Comparison of ENCODE assay signal across 28 cellular contexts in the genomic region with DNA sequence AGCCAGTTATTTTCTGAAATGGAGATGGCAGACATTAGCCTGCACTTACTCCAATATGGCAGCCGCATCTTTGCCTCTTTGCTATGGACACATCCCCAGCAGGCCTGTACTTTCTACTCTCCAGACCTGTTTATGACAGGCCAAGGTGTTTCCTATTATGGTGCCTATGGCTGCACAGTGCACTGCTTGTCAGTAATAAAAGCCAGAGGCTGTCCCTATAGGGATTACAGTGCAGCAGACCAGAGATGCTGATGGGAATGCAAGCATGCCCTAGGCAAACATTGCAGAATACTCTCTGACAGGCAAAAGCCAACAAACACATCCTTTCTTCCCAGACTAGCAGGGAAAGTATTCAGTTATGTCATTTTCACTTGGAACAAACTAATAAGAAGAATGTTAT.
DNase-seq lines count a peak whose midpoint lies in the region; ATAC-seq, FAIRE-seq and TF ChIP-seq lines count a peak whose summit lies in the region.
"Had no signal": no experiment of that assay in that cellular context is flagged by ENCODE, and none has a peak within 500 bp of the region (broad histone marks: within the 10 kb centered on the region; RNA-seq: fewer than 3 reads in every experiment).

No MANE protein-coding gene starts in this region.

- H3K27me3 Mint-ChIP-seq in activated CD4-positive, alpha-beta T cell treated with anti-CD3 and anti-CD28 coated beads, Interleukin-2, amount 10 ng/mL, durations not matched to agents 24 days and 14 days: no peaks in the 10 kb centered on the region
- H3K27me3 Mint-ChIP-seq in activated CD4-positive, alpha-beta T cell treated with anti-CD3 and anti-CD28 coated beads for 36 hours: no peaks in the 10 kb centered on the region
- no peaks in the 10 kb centered on the region for H3K27me3 Mint-ChIP-seq in activated CD4-positive, alpha-beta T cell treated with anti-CD3 and anti-CD28 coated beads, Interleukin-2, amount 10 ng/mL, durations not matched to agents 7 days and 5 days
- H3K27me3 Mint-ChIP-seq: activated naive CD8-positive, alpha-beta T cell treated with anti-CD3 and anti-CD28 coated beads, Interleukin-2, amount 10 ng/mL, durations not matched to agents 7 days and 5 days; brain; progenitor cell of endocrine pancreas had no signal

- in situ Hi-C loops in astrocyte of the spinal cord (cut with HindIII; ENCODE audit: low sequenced_read_pairs): no loop called here
- in situ Hi-C loops in HepG2 (cut with HindIII; ENCODE audit: extremely low pct_ligation_motif_present, low pct_unique_long_range_greater_than_20kb): no loop called here

- TF ChIP-seq EP300 in HepG2 (IDR thresholded peaks at IDR 0.05; ENCODE audit: low read depth in 2 of 2, low read length in 2 of 2) (no peak), HepG2 (CRISPR knock-in tag; IDR thresholded peaks at IDR 0.05; ENCODE audit: borderline replicate concordance) (no peak)

- no peak for DNase-seq in activated CD4-positive, alpha-beta T cell treated with anti-CD3 and anti-CD28 coated beads, Interleukin-2, amount 10 ng/mL, durations not matched to agents 24 days and 14 days
- DNase-seq in activated CD4-positive, alpha-beta T cell treated with anti-CD3 and anti-CD28 coated beads for 36 hours: no peak
- DNase-seq in astrocyte of the spinal cord (ENCODE audit: low read depth, low spot score) (peak; percentile 22), HepG2 (ENCODE audit: low spot score) (peak; percentile 70), posterior cingulate gyrus (no peak), NCI-H146 (lab: John Stamatoyannopoulos, UW) (no peak)
- DNase-seq in activated CD4-positive, alpha-beta T cell treated with anti-CD3 and anti-CD28 coated beads, Interleukin-2, amount 10 ng/mL, durations not matched to agents 7 days and 5 days: no peak
- DNase-seq: activated CD4-positive, alpha-beta T cell treated with anti-CD3 and anti-CD28 coated beads, Interleukin-2, amount 50 U/mL, for 48 hours; activated effector memory CD4-positive, alpha-beta T cell treated with Interleukin-2 at 50 U/mL for 16 hours; activated naive CD8-positive, alpha-beta T cell treated with anti-CD3 and anti-CD28 coated beads, Interleukin-2, amount 10 ng/mL, durations not matched to agents 7 days and 5 days; COR-L47; endodermal cell; midbrain; NCI-H1092; NCI-H2029 treated with DMSO at 0.1 percent for 48 hours; NCI-H446; NK-92 treated with Interleukin-12 subunit alpha and Interleukin-12 subunit beta, amount 100 ng/mL, for 24 hours; SK-N-SH; stimulated activated naive CD4-positive, alpha-beta T cell; thyroid gland had no signal

- H4K20me1 ChIP-seq in HepG2 (ENCODE audit: insufficient read depth, low read length): no peaks in the 10 kb centered on the region; the same call in 1 of the 2 replicates

- peaks cover 76% of the 10 kb centered on the region for H3K36me3 Mint-ChIP-seq in activated CD4-positive, alpha-beta T cell treated with anti-CD3 and anti-CD28 coated beads, Interleukin-2, amount 10 ng/mL, durations not matched to agents 24 days and 14 days (ENCODE audit: low read depth)
- peaks cover 73% of the 10 kb centered on the region for H3K36me3 Mint-ChIP-seq in activated CD4-positive, alpha-beta T cell treated with anti-CD3 and anti-CD28 coated beads for 36 hours (ENCODE audit: low read depth)
- peaks cover 85% of the 10 kb centered on the region for H3K36me3 Mint-ChIP-seq in activated CD4-positive, alpha-beta T cell treated with anti-CD3 and anti-CD28 coated beads, Interleukin-2, amount 10 ng/mL, durations not matched to agents 7 days and 5 days (ENCODE audit: low read depth)

- TF ChIP-seq RAD21 in HepG2 (CRISPR knock-in tag; IDR thresholded peaks at IDR 0.05): no peak

- FAIRE-seq in HepG2 (lab: Jason Lieb, UNC): no peak

- H3K79me2 ChIP-seq in HepG2 (ENCODE audit: insufficient read depth, low read length): no peaks in the 10 kb centered on the region

- CTCF ChIA-PET in activated CD4-positive, alpha-beta T cell treated with anti-CD3 and anti-CD28 coated beads for 36 hours (lab: Charles Lee): interaction anchor here (0.6 to 1.2 kb wide), 2 partner anchors 9 to 48 kb away, joined by 3 read pairs; no protein-coding TSS in a partner anchor
- CTCF ChIA-PET in HepG2 (lab: Yijun Ruan, JAX; ENCODE audit: low intra/inter-chr PET ratio, low total read pairs): no interaction called here
- CTCF ChIA-PET in activated CD4-positive, alpha-beta T cell treated with anti-CD3 and anti-CD28 coated beads, Interleukin-2, amount 10 ng/mL, durations not matched to agents 7 days and 5 days (lab: Charles Lee): interaction anchor here (0.9 kb wide), 1 partner anchor 14 kb away, joined by 3 read pairs; no protein-coding TSS in a partner anchor

- H3K36me3 ChIP-seq in HepG2 (replicated peaks in 1 of 2; ENCODE audit: control insufficient read depth in 1 of 2, insufficient read depth in 2 of 2, low read length in 2 of 2): no peaks in the 10 kb centered on the region; a peak in 1 of 5 replicates
- no peaks in the 10 kb centered on the region for H3K36me3 ChIP-seq in stomach smooth muscle (ENCODE audit: control insufficient read depth in 2 of 2, insufficient read depth in 2 of 2, low read length in 2 of 2)
- H3K36me3 ChIP-seq: thyroid gland had no signal

- H3K9me3 ChIP-seq in HepG2 (ENCODE audit: low read length) (no peaks in the 10 kb centered on the region), stomach smooth muscle (ENCODE audit: control insufficient read depth in 2 of 2, low read length in 2 of 2) (no peaks in the 10 kb centered on the region)
- H3K9me3 ChIP-seq: thyroid gland had no signal

- peaks cover 16% of the 10 kb centered on the region for H3K4me1 ChIP-seq in HepG2 (ENCODE audit: insufficient read depth, low read length)
- peaks cover 3% of the 10 kb centered on the region for H3K4me1 ChIP-seq in stomach smooth muscle (ENCODE audit: control insufficient read depth, insufficient read depth, low read length)

- H3K9me3 Mint-ChIP-seq in activated CD4-positive, alpha-beta T cell treated with anti-CD3 and anti-CD28 coated beads, Interleukin-2, amount 10 ng/mL, durations not matched to agents 24 days and 14 days: peaks cover 5% of the 10 kb centered on the region
- H3K9me3 Mint-ChIP-seq in activated CD4-positive, alpha-beta T cell treated with anti-CD3 and anti-CD28 coated beads for 36 hours (ENCODE audit: low read depth): no peaks in the 10 kb centered on the region
- peaks cover 12% of the 10 kb centered on the region for H3K9me3 Mint-ChIP-seq in activated CD4-positive, alpha-beta T cell treated with anti-CD3 and anti-CD28 coated beads, Interleukin-2, amount 10 ng/mL, durations not matched to agents 7 days and 5 days
- H3K9me3 Mint-ChIP-seq: GM23338 had no signal

- H3K27ac ChIP-seq in HepG2 (ENCODE audit: extremely low read length, insufficient read depth, low read length) (no peak overlapping the region), stomach smooth muscle (ENCODE audit: low read length) (peak overlapping the region; percentile 18)
- H3K27ac ChIP-seq: coronary artery, skin epidermis, thyroid gland had no signal

- TF ChIP-seq POLR2A in HepG2 (IDR thresholded peaks at IDR 0.05; ENCODE audit: insufficient read depth in 1 of 2, low read depth in 2 of 2, low read length in 2 of 2): no peak

- BruUV-seq in HepG2 (replicated peaks; lab: Mats Ljungman, UMichigan): no TSS peak

- no peak for ATAC-seq in activated CD4-positive, alpha-beta T cell treated with anti-CD3 and anti-CD28 coated beads for 36 hours
- ATAC-seq in HepG2: peak; percentile 96
- ATAC-seq: GM23338, left lobe of liver had no signal

- H3K27me3 ChIP-seq in HepG2 (ENCODE audit: control insufficient read depth in 1 of 2, insufficient read depth in 2 of 2, low read length in 2 of 2): no peaks in the 10 kb centered on the region; a peak in 1 of 5 replicates
- no peaks in the 10 kb centered on the region for H3K27me3 ChIP-seq in stomach smooth muscle (ENCODE audit: control insufficient read depth in 1 of 2, insufficient read depth in 2 of 2, low read length in 2 of 2)
- H3K27me3 ChIP-seq: thyroid gland had no signal

- H3K4me2 ChIP-seq in HepG2 (ENCODE audit: low read depth, low read length): no peak overlapping the region
- H3K4me2 ChIP-seq: GM23338, SK-N-SH had no signal

- H2AFZ ChIP-seq in HepG2 (ENCODE audit: low read length): no peak overlapping the region
- H2AFZ ChIP-seq: GM23338 had no signal

- TF ChIP-seq CTCF in astrocyte of the spinal cord (IDR thresholded peaks at IDR 0.05; ENCODE audit: low read depth, low read length) (no peak), HepG2 (CRISPR knock-in tag; IDR thresholded peaks at IDR 0.05) (no peak)

- H3K4me3 ChIP-seq in astrocyte of the spinal cord (ENCODE audit: low read depth, low read length) (no peak overlapping the region), HepG2 (replicated peaks in 1 of 3; ENCODE audit: insufficient read depth in 1 of 3, low read depth in 2 of 3, low read length in 3 of 3) (no peak overlapping the region), stomach smooth muscle (ENCODE audit: low read length in 2 of 2) (no peak overlapping the region)
- H3K4me3 ChIP-seq: coronary artery, GM23338, skin epidermis, thyroid gland had no signal

- POLR2A ChIA-PET in activated CD4-positive, alpha-beta T cell treated with anti-CD3 and anti-CD28 coated beads for 36 hours (lab: Charles Lee): no interaction called here
- POLR2A ChIA-PET in HepG2 (lab: Yijun Ruan, JAX): no interaction called here
- POLR2A ChIA-PET in activated CD4-positive, alpha-beta T cell treated with anti-CD3 and anti-CD28 coated beads, Interleukin-2, amount 10 ng/mL, durations not matched to agents 7 days and 5 days (lab: Charles Lee): no interaction called here

- peak overlapping the region; percentile 33 for H3K4me3 Mint-ChIP-seq in activated CD4-positive, alpha-beta T cell treated with anti-CD3 and anti-CD28 coated beads, Interleukin-2, amount 10 ng/mL, durations not matched to agents 24 days and 14 days
- H3K4me3 Mint-ChIP-seq in activated CD4-positive, alpha-beta T cell treated with anti-CD3 and anti-CD28 coated beads for 36 hours: no peak overlapping the region
- H3K4me3 Mint-ChIP-seq in activated CD4-positive, alpha-beta T cell treated with anti-CD3 and anti-CD28 coated beads, Interleukin-2, amount 10 ng/mL, durations not matched to agents 7 days and 5 days: no peak overlapping the region
- H3K4me3 Mint-ChIP-seq: activated naive CD8-positive, alpha-beta T cell treated with anti-CD3 and anti-CD28 coated beads, Interleukin-2, amount 10 ng/mL, durations not matched to agents 7 days and 5 days; brain; endodermal cell; GM23338; T-helper 2 cell treated with Interferon-gamma antibody and Interleukin-4, amounts not matched to agents 5 μg/mL and 100 μg/mL, for 36 hours had no signal

- WGBS in HepG2 (ENCODE audit: low lambda C conversion rate): 90% methylated on average over 1 of the region's 1 CpG

- H3K9ac ChIP-seq in HepG2 (ENCODE audit: insufficient read depth, low read depth, low read length) (no peak overlapping the region), stomach smooth muscle (ENCODE audit: low read length in 2 of 2) (peak overlapping the region in 1 of 2 donors; percentile 18)
- H3K9ac ChIP-seq: SK-N-SH had no signal

- H3K27ac Mint-ChIP-seq in activated CD4-positive, alpha-beta T cell treated with anti-CD3 and anti-CD28 coated beads, Interleukin-2, amount 10 ng/mL, durations not matched to agents 24 days and 14 days: peak overlapping the region; percentile 49
- no peak overlapping the region for H3K27ac Mint-ChIP-seq in activated CD4-positive, alpha-beta T cell treated with anti-CD3 and anti-CD28 coated beads for 36 hours
- no peak overlapping the region for H3K27ac Mint-ChIP-seq in activated CD4-positive, alpha-beta T cell treated with anti-CD3 and anti-CD28 coated beads, Interleukin-2, amount 10 ng/mL, durations not matched to agents 7 days and 5 days
- H3K27ac Mint-ChIP-seq: activated naive CD8-positive, alpha-beta T cell treated with anti-CD3 and anti-CD28 coated beads, Interleukin-2, amount 10 ng/mL, durations not matched to agents 7 days and 5 days; endodermal cell; GM23338; progenitor cell of endocrine pancreas; T-helper 2 cell treated with Interferon-gamma antibody and Interleukin-4, amounts not matched to agents 5 μg/mL and 100 μg/mL, for 36 hours had no signal

- H3K4me1 Mint-ChIP-seq in activated CD4-positive, alpha-beta T cell treated with anti-CD3 and anti-CD28 coated beads, Interleukin-2, amount 10 ng/mL, durations not matched to agents 24 days and 14 days: peaks cover 61% of the 10 kb centered on the region
- peaks cover 62% of the 10 kb centered on the region for H3K4me1 Mint-ChIP-seq in activated CD4-positive, alpha-beta T cell treated with anti-CD3 and anti-CD28 coated beads for 36 hours
- H3K4me1 Mint-ChIP-seq in activated CD4-positive, alpha-beta T cell treated with anti-CD3 and anti-CD28 coated beads, Interleukin-2, amount 10 ng/mL, durations not matched to agents 7 days and 5 days: peaks cover 59% of the 10 kb centered on the region

- intact Hi-C loops in activated CD4-positive, alpha-beta T cell treated with anti-CD3 and anti-CD28 coated beads, Interleukin-2, amount 10 ng/mL, durations not matched to agents 24 days and 14 days (cut with micrococcal nuclease): no loop called here
- intact Hi-C loops in activated CD4-positive, alpha-beta T cell treated with anti-CD3 and anti-CD28 coated beads for 36 hours (cut with DNase I, micrococcal nuclease): no loop called here
- intact Hi-C loops in HepG2 (cut with micrococcal nuclease; ENCODE audit: unreplicated experiment) (no loop called here), posterior cingulate gyrus (cut with DNase I) (no loop called here)

Comparison
In these comparisons a context has a peak if more than half of its experiments do, and no peak if none do; other contexts are left out.
1. DNase-seq: peak in astrocyte of the spinal cord (single experiment) and HepG2 (single experiment); none in activated CD4-positive, alpha-beta T cell treated with anti-CD3 and anti-CD28 coated beads, Interleukin-2, amount 10 ng/mL, durations not matched to agents 24 days and 14 days (single experiment), activated CD4-positive, alpha-beta T cell treated with anti-CD3 and anti-CD28 coated beads for 36 hours (single experiment), posterior cingulate gyrus (0 of 10), NCI-H146 (single experiment) and activated CD4-positive, alpha-beta T cell treated with anti-CD3 and anti-CD28 coated beads, Interleukin-2, amount 10 ng/mL, durations not matched to agents 7 days and 5 days (single experiment).